In genomic region chr14:24678801-24679247, GRCh38 we compare ENCODE assay signal across 1 cellular context.
TF ChIP-seq lines count a peak whose summit lies in the region.

No MANE protein-coding gene starts in this region.

TF ChIP-seq in HepG2, 621 proteins besides CTCF, POLR2A, EP300 and RAD21 (continued from another document and continues in another):
- TF ChIP-seq ATF3 (CRISPR knock-in tag; IDR thresholded peaks at IDR 0.05) (0 out of 2 replicates have a peak, but pooled peaks have one; percentile 33), ZNF264 (CRISPR knock-in tag; IDR thresholded peaks at IDR 0.05) (0 out of 2 replicates have a peak, but pooled peaks have one; percentile 36), TSC22D2 (CRISPR knock-in tag; IDR thresholded peaks at IDR 0.05; ENCODE audit: borderline replicate concordance) (peak; percentile 92; the same call in 1 of the 2 replicates), REPIN1 (CRISPR knock-in tag; IDR thresholded peaks at IDR 0.05; ENCODE audit: borderline replicate concordance, low read depth) (peak; percentile 71; the same call in 1 of the 2 replicates), ZNF891 (CRISPR knock-in tag; IDR thresholded peaks at IDR 0.05) (no peak), ZNF430 (CRISPR knock-in tag; IDR thresholded peaks at IDR 0.05) (no peak), SP5 (CRISPR knock-in tag; IDR thresholded peaks at IDR 0.05; ENCODE audit: borderline replicate concordance, low read depth) (no peak), ZNF205 (CRISPR knock-in tag; IDR thresholded peaks at IDR 0.05) (peak; percentile 65; the same call in 1 of the 2 replicates), AGO1 (IDR thresholded peaks at IDR 0.05; ENCODE audit: low read depth, low read length, poor library complexity, severe bottlenecking) (no peak), NR2F1 (CRISPR knock-in tag; IDR thresholded peaks at IDR 0.05) (no peak), RFX1 (IDR thresholded peaks at IDR 0.05) (no peak), ELF4 (CRISPR knock-in tag; IDR thresholded peaks at IDR 0.05; ENCODE audit: borderline replicate concordance) (no peak), SIN3A (IDR thresholded peaks at IDR 0.05; ENCODE audit: borderline replicate concordance, low read depth, low read length) (no peak), SP1 (IDR thresholded peaks at IDR 0.05) (no peak), SP1 (CRISPR knock-in tag; IDR thresholded peaks at IDR 0.05) (no peak), EZH2 (conservative IDR thresholded peaks at IDR 0.05; ENCODE audit: low read depth, low read length) (peak; percentile 91), SRY (CRISPR knock-in tag; IDR thresholded peaks at IDR 0.05) (no peak), ZFP1 (CRISPR knock-in tag; IDR thresholded peaks at IDR 0.05) (no peak), ISX (CRISPR knock-in tag; conservative IDR thresholded peaks at IDR 0.05) (no peak), ZSCAN9 (CRISPR knock-in tag; IDR thresholded peaks at IDR 0.05; ENCODE audit: borderline replicate concordance) (no peak), ZNF775 (CRISPR knock-in tag; IDR thresholded peaks at IDR 0.05; ENCODE audit: borderline replicate concordance) (no peak), MTA1 (CRISPR knock-in tag; IDR thresholded peaks at IDR 0.05; ENCODE audit: borderline replicate concordance) (no peak), NFE2L1 (CRISPR knock-in tag; IDR thresholded peaks at IDR 0.05; ENCODE audit: borderline replicate concordance) (no peak), CBX5 (CRISPR knock-in tag; IDR thresholded peaks at IDR 0.05; ENCODE audit: borderline replicate concordance) (no peak), ZNF629 (CRISPR knock-in tag; conservative IDR thresholded peaks at IDR 0.05) (no peak), HOXA5 (CRISPR knock-in tag; IDR thresholded peaks at IDR 0.05) (peak; percentile 58; the same call in 1 of the 2 replicates), PRDM4 (CRISPR knock-in tag; IDR thresholded peaks at IDR 0.05; ENCODE audit: borderline replicate concordance) (0 out of 2 replicates have a peak, but pooled peaks have one; percentile 72), MAFG (CRISPR knock-in tag; IDR thresholded peaks at IDR 0.05) (no peak), ZNF83 (CRISPR knock-in tag; IDR thresholded peaks at IDR 0.05; ENCODE audit: borderline replicate concordance) (no peak), PCBP1 (IDR thresholded peaks at IDR 0.05; ENCODE audit: borderline replicate concordance, low read depth, low read length) (no peak), BCL3 (CRISPR knock-in tag; IDR thresholded peaks at IDR 0.05) (no peak), ZNF766 (CRISPR knock-in tag; IDR thresholded peaks at IDR 0.05; ENCODE audit: borderline replicate concordance) (no peak), MAFF (IDR thresholded peaks at IDR 0.05; ENCODE audit: low read depth, low read length) (no peak)
- TF ChIP-seq, protein P1, sequence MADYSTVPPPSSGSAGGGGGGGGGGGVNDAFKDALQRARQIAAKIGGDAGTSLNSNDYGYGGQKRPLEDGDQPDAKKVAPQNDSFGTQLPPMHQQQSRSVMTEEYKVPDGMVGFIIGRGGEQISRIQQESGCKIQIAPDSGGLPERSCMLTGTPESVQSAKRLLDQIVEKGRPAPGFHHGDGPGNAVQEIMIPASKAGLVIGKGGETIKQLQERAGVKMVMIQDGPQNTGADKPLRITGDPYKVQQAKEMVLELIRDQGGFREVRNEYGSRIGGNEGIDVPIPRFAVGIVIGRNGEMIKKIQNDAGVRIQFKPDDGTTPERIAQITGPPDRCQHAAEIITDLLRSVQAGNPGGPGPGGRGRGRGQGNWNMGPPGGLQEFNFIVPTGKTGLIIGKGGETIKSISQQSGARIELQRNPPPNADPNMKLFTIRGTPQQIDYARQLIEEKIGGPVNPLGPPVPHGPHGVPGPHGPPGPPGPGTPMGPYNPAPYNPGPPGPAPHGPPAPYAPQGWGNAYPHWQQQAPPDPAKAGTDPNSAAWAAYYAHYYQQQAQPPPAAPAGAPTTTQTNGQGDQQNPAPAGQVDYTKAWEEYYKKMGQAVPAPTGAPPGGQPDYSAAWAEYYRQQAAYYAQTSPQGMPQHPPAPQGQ (CRISPR knock-in tag; IDR thresholded peaks at IDR 0.05; ENCODE audit: borderline replicate concordance), result no peak
- TF ChIP-seq, protein P2, sequence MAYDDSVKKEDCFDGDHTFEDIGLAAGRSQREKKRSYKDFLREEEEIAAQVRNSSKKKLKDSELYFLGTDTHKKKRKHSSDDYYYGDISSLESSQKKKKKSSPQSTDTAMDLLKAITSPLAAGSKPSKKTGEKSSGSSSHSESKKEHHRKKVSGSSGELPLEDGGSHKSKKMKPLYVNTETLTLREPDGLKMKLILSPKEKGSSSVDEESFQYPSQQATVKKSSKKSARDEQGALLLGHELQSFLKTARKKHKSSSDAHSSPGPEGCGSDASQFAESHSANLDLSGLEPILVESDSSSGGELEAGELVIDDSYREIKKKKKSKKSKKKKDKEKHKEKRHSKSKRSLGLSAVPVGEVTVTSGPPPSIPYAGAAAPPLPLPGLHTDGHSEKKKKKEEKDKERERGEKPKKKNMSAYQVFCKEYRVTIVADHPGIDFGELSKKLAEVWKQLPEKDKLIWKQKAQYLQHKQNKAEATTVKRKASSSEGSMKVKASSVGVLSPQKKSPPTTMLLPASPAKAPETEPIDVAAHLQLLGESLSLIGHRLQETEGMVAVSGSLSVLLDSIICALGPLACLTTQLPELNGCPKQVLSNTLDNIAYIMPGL (CRISPR knock-in tag; IDR thresholded peaks at IDR 0.05; ENCODE audit: borderline replicate concordance in 1 of 2, low read depth in 1 of 2), result peak; percentile 94 to 96
- TF ChIP-seq, protein P3, sequence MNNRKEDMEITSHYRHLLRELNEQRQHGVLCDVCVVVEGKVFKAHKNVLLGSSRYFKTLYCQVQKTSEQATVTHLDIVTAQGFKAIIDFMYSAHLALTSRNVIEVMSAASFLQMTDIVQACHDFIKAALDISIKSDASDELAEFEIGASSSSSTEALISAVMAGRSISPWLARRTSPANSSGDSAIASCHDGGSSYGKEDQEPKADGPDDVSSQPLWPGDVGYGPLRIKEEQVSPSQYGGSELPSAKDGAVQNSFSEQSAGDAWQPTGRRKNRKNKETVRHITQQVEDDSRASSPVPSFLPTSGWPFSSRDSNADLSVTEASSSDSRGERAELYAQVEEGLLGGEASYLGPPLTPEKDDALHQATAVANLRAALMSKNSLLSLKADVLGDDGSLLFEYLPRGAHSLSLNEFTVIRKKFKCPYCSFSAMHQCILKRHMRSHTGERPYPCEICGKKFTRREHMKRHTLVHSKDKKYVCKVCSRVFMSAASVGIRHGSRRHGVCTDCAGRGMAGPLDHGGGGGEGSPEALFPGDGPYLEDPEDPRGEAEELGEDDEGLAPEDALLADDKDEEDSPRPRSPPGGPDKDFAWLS (CRISPR knock-in tag; IDR thresholded peaks at IDR 0.05; ENCODE audit: borderline replicate concordance), result no peak
- TF ChIP-seq, protein P4, sequence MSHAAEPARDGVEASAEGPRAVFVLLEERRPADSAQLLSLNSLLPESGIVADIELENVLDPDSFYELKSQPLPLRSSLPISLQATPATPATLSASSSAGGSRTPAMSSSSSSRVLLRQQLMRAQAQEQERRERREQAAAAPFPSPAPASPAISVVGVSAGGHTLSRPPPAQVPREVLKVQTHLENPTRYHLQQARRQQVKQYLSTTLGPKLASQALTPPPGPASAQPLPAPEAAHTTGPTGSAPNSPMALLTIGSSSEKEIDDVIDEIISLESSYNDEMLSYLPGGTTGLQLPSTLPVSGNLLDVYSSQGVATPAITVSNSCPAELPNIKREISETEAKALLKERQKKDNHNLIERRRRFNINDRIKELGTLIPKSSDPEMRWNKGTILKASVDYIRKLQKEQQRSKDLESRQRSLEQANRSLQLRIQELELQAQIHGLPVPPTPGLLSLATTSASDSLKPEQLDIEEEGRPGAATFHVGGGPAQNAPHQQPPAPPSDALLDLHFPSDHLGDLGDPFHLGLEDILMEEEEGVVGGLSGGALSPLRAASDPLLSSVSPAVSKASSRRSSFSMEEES (CRISPR knock-in tag; IDR thresholded peaks at IDR 0.05), result no peak
- TF ChIP-seq, protein P5, sequence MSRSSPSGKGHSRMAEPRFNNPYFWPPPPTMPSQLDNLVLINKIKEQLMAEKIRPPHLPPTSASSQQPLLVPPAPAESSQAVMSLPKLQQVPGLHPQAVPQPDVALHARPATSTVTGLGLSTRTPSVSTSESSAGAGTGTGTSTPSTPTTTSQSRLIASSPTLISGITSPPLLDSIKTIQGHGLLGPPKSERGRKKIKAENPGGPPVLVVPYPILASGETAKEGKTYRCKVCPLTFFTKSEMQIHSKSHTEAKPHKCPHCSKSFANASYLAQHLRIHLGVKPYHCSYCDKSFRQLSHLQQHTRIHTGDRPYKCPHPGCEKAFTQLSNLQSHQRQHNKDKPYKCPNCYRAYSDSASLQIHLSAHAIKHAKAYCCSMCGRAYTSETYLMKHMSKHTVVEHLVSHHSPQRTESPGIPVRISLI (CRISPR knock-in tag; IDR thresholded peaks at IDR 0.05; ENCODE audit: borderline replicate concordance), result no peak
- TF ChIP-seq, protein P6, sequence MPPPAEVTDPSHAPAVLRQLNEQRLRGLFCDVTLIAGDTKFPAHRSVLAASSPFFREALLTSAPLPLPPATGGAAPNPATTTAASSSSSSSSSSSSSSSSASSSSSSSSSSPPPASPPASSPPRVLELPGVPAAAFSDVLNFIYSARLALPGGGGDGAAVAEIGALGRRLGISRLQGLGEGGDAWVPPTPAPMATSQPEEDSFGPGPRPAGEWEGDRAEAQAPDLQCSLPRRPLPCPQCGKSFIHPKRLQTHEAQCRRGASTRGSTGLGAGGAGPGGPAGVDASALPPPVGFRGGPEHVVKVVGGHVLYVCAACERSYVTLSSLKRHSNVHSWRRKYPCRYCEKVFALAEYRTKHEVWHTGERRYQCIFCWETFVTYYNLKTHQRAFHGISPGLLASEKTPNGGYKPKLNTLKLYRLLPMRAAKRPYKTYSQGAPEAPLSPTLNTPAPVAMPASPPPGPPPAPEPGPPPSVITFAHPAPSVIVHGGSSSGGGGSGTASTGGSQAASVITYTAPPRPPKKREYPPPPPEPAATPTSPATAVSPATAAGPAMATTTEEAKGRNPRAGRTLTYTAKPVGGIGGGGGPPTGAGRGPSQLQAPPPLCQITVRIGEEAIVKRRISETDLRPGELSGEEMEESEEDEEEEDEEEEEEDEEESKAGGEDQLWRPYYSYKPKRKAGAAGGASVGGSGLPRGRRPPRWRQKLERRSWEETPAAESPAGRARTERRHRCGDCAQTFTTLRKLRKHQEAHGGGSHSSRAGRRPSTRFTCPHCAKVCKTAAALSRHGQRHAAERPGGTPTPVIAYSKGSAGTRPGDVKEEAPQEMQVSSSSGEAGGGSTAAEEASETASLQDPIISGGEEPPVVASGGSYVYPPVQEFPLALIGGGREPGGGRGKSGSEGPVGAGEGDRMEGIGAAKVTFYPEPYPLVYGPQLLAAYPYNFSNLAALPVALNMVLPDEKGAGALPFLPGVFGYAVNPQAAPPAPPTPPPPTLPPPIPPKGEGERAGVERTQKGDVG (CRISPR knock-in tag; IDR thresholded peaks at IDR 0.05; ENCODE audit: borderline replicate concordance), result no peak
